In the genomic region with DNA sequence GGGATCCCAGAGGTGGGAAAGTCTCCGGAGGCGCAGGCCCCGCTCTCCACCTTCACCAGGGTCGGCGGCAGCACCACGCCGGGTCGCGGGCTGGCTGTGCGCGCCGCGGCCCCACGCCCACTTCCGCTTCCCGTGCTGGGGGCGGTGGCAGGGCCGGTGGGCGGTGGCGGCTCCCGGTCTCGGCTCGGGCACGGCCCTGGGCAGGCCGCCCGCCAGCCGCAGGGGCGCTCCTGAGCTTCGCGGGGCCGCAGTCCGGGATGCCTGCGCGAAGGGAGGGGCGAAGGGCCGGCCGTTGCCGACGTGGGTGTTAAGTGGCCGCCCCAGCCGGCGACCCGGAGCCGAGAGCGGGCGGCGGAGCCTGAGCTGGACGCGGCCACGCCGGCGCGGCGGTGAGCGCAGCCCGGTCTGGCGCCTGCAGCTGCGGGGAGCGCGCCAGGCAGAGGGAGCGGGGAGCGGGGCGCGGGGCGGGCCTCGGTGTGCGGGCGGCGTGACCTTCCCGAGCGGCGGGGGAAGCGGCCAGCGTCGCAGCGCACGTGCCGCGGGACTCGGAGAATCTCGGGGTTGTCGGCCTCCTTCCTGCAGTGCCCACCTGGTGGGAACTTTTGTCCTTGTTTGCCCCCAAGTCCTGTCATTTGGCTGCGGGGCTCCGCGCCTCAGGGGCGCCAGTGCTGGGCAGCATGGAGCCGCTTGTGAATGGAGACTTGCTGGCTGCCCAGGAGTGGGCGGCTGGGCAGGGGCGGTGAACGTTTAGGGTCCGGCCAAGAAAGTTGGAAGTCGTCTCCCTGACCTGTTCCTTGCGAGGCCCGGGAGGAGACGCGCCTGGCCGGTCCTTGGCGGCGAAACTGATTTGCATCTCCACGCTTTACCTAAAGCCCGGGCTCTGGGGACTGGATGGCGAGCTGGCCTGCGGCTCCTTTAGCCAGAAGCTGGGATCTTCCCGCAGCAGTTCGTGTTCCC, we compare ENCODE assay signal across 8 cellular contexts. TPM values are rescaled to one million over a fixed set of nuclear protein-coding genes. Genes with fewer than 3 reads are reported as not detected.
DNase-seq lines count a peak whose midpoint lies in the region; ATAC-seq and TF ChIP-seq lines count a peak whose summit lies in the region.

A gene (plus strand): TSS at position 337 of the 957 bp plus-strand sequence. CDS start 3,616 bp downstream, outside the sequence.

- TF ChIP-seq EP300 in Ishikawa (IDR thresholded peaks at IDR 0.05; ENCODE audit: borderline replicate concordance): no peak

- in situ Hi-C loops in G401 (cut with HindIII; ENCODE audit: low sequenced_read_pairs): no loop called here

- H3K27ac ChIP-seq in SK-N-MC (0 out of 2 replicates have a peak within 1 kb of the TSS, but pooled peaks have one; percentile 8), thymus (ENCODE audit: low read depth) (peak within 1 kb of the TSS; percentile 93)

- WGBS in thymus: 4% methylated on average over 105 of the region's 105 CpGs

- no peak for TF ChIP-seq CTCF in omental fat pad (IDR thresholded peaks at IDR 0.05)

- ATAC-seq in GM21576 (IDR thresholded peaks at IDR 0.05; ENCODE audit: unreplicated experiment) (peak; percentile 82), omental fat pad (ENCODE audit: low FRiP score) (peak; percentile 94)

- H3K9me3 ChIP-seq in SK-N-MC (ENCODE audit: low read depth, low read length) (no peaks in the 10 kb centered on the region), thymus (ENCODE audit: control insufficient read depth) (no peaks in the 10 kb centered on the region)

- no peaks in the 10 kb centered on the region for H3K36me3 ChIP-seq in SK-N-MC (ENCODE audit: insufficient read depth, low read length)
- H3K36me3 ChIP-seq in thymus (ENCODE audit: control insufficient read depth, insufficient read depth): peaks cover 3% of the 10 kb centered on the region

- peak within 1 kb of the TSS; percentile 84 for H3K4me3 ChIP-seq in SK-N-MC
- H3K4me3 ChIP-seq in thymus (ENCODE audit: low read length): peak within 1 kb of the TSS; percentile 87

- TF ChIP-seq RAD21 in Ishikawa (IDR thresholded peaks at IDR 0.05; ENCODE audit: low read depth): peak; percentile 41; the same call in 1 of the 2 replicates

- peak; percentile 39 for DNase-seq in G401 (ENCODE audit: low spot score)
- DNase-seq in SK-N-MC (ENCODE audit: low read depth, low spot score): no peak
- DNase-seq in activated naive CD4-positive, alpha-beta T cell treated with anti-CD3 and anti-CD28 coated beads, Interleukin-2, amount 50 U/mL, for 16 hours: peak; percentile 77
- DNase-seq in glomerular endothelial cell (ENCODE audit: extremely low read depth, low read depth, low spot score): no peak
- DNase-seq in omental fat pad (ENCODE audit: low spot score): no peak

- no peaks in the 10 kb centered on the region for H3K4me1 ChIP-seq in thymus (ENCODE audit: control insufficient read depth, insufficient read depth, low read length)

- peak within 1 kb of the TSS; percentile 87 for H3K9ac ChIP-seq in SK-N-MC (ENCODE audit: insufficient read length)

- no peaks in the 10 kb centered on the region for H3K27me3 ChIP-seq in thymus (ENCODE audit: control insufficient read depth, insufficient read depth)

TF ChIP-seq in Ishikawa, 13 proteins besides CTCF, POLR2A, EP300 and RAD21:
- TF ChIP-seq TEAD4 (IDR thresholded peaks at IDR 0.05): peak; percentile 31
- peak; percentile 71; the same call in 1 of the 2 replicates for TF ChIP-seq EGR1 (IDR thresholded peaks at IDR 0.05)
- no peak; the same call in 1 of the 2 replicates for TF ChIP-seq NFIC (IDR thresholded peaks at IDR 0.05)
- TF ChIP-seq ZBTB7A (IDR thresholded peaks at IDR 0.05; ENCODE audit: low read depth): peak; percentile 58
- no peak for TF ChIP-seq FOXM1 (IDR thresholded peaks at IDR 0.05; ENCODE audit: borderline replicate concordance, low read depth)
- TF ChIP-seq TCF12 (IDR thresholded peaks at IDR 0.05; ENCODE audit: low read depth): 0 out of 2 replicates have a peak, but pooled peaks have one; percentile 21
- peak; percentile 50; the same call in 1 of the 2 replicates for TF ChIP-seq TAF1 (IDR thresholded peaks at IDR 0.05; ENCODE audit: low read depth)
- TF ChIP-seq, protein P1, sequence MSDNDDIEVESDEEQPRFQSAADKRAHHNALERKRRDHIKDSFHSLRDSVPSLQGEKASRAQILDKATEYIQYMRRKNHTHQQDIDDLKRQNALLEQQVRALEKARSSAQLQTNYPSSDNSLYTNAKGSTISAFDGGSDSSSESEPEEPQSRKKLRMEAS (IDR thresholded peaks at IDR 0.05): peak; percentile 82
- TF ChIP-seq, protein P2, sequence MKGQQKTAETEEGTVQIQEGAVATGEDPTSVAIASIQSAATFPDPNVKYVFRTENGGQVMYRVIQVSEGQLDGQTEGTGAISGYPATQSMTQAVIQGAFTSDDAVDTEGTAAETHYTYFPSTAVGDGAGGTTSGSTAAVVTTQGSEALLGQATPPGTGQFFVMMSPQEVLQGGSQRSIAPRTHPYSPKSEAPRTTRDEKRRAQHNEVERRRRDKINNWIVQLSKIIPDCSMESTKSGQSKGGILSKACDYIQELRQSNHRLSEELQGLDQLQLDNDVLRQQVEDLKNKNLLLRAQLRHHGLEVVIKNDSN (IDR thresholded peaks at IDR 0.05): 0 out of 2 replicates have a peak, but pooled peaks have one; percentile 32

RNA-seq across cellular contexts. Expression of the gene that starts here (rescaled TPM):
- 66.5 and 75.0 TPM in 2 replicates for total RNA-seq in G401 (2014; rRNA removed; shearing (Covaris generic))
- total RNA-seq in glomerular endothelial cell (10.0 and 17.8 TPM in 2 replicates), omental fat pad (1 to 10 TPM; 5.5 to 7.4 (median 5.7) TPM)
- polyA plus RNA-seq in thymus: 3.0 TPM

Comparison
In these comparisons a context has a peak if more than half of its experiments do, and no peak if none do; other contexts are left out.
1. DNase-seq: peak in G401 (single experiment) and activated naive CD4-positive, alpha-beta T cell treated with anti-CD3 and anti-CD28 coated beads, Interleukin-2, amount 50 U/mL, for 16 hours (single experiment); none in SK-N-MC (single experiment), glomerular endothelial cell (single experiment) and omental fat pad (single experiment).